15 cellular contexts compared by ENCODE assay signal in the genomic region with DNA sequence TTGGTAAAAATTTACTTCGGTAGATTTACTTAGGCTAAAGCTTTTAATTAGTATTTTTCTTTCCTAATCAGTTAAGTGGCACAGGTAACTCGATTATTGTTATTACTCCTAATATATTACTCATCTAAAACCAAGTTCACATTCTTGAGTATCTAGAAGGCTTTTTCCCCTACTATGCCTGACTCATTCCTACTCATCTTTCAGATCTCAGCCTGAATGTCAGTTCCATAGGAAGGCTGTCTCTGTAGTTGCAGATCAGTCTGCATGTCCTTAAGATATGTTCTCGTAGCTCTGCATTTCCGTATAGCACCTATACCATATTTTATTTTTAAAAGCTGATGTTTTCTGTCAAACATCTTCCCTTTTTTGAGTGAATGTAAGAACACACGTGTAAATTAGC. TPM values are rescaled to one million over a fixed set of nuclear protein-coding genes. Genes with fewer than 3 reads are reported as not detected.
DNase-seq lines count a peak whose midpoint lies in the region; ATAC-seq, FAIRE-seq and TF ChIP-seq lines count a peak whose summit lies in the region.
"Had no signal": no experiment of that assay in that cellular context is flagged by ENCODE, and none has a peak within 500 bp of the region (broad histone marks: within the 10 kb centered on the region; RNA-seq: fewer than 3 reads in every experiment).

No MANE protein-coding gene starts in this region.

- no peak overlapping the region for H4K8ac ChIP-seq in mesendoderm (ENCODE audit: low read depth, low read length)

- no peak overlapping the region for H3K23ac ChIP-seq in mesendoderm (ENCODE audit: low read length)

- no peak overlapping the region for H3K27ac Mint-ChIP-seq in activated CD4-positive, alpha-beta memory T cell treated with anti-CD3 and anti-CD28 coated beads, Interleukin-2, amount 10 ng/mL, durations not matched to agents 7 days and 5 days

- H3K9me3 ChIP-seq in GM12878 (replicated peaks; ENCODE audit: control insufficient read depth, insufficient read depth, low read length): no peaks in the 10 kb centered on the region; the same call in 2 of the 3 replicates
- H3K9me3 ChIP-seq: left lung, Peyer's patch had no signal

- TF ChIP-seq CTCF in GM12878 (IDR thresholded peaks at IDR 0.05 in 2 of 3, conservative IDR thresholded peaks at IDR 0.05 in 1 of 3; ENCODE audit: control insufficient read depth in 2 of 3, extremely low read depth in 1 of 3, insufficient read depth in 1 of 3, low read depth in 3 of 3, low read length in 3 of 3): no peak

- no peaks in the 10 kb centered on the region for H4K20me1 ChIP-seq in GM12878 (ENCODE audit: control insufficient read depth, insufficient read depth)

- peaks cover 16% of the 10 kb centered on the region for H3K36me3 Mint-ChIP-seq in activated CD4-positive, alpha-beta memory T cell treated with anti-CD3 and anti-CD28 coated beads, Interleukin-2, amount 10 ng/mL, durations not matched to agents 7 days and 5 days (ENCODE audit: low read depth)

- H3K4me1 ChIP-seq in GM12878 (ENCODE audit: control insufficient read depth, insufficient read depth, low read length) (no peaks in the 10 kb centered on the region), mesendoderm (ENCODE audit: control insufficient read depth, low read depth, low read length) (no peaks in the 10 kb centered on the region)
- H3K4me1 ChIP-seq: left lung, Peyer's patch had no signal

- H2BK15ac ChIP-seq in mesendoderm (replicated peaks; ENCODE audit: low read depth): no peak overlapping the region

- H3K9ac ChIP-seq in GM12878 (ENCODE audit: control insufficient read depth, insufficient read depth, low read length) (no peak overlapping the region), mesendoderm (ENCODE audit: low read length) (no peak overlapping the region)

- DNase-seq in EH (ENCODE audit: low read depth) (peak; percentile 41), NCI-H226 (peak; percentile 60), GM12878 (ENCODE audit: low read depth, low spot score) (no peak), mesendoderm (peak; percentile 30), anterior cingulate cortex (lab: John Stamatoyannopoulos, UW) (no peak)
- DNase-seq in activated CD4-positive, alpha-beta memory T cell treated with anti-CD3 and anti-CD28 coated beads, Interleukin-2, amount 10 ng/mL, durations not matched to agents 7 days and 5 days: no peak
- no peak for DNase-seq in stimulated activated CD4-positive, alpha-beta T cell treated with anti-CD3 and anti-CD28 coated beads, Interleukin-4, amount 100 ng/mL, for 4 hours
- DNase-seq: left lung; NCI-H146; NCI-H2227 treated with DMSO at 0.1 percent for 48 hours; Peyer's patch; stimulated activated CD4-positive, alpha-beta T cell treated with anti-CD3 and anti-CD28 coated beads, Interleukin-12 subunit alpha, Interleukin-12 subunit beta, amount 100 ng/mL, for 4 hours; T-helper 9 cell had no signal

- H3K9me3 Mint-ChIP-seq in activated CD4-positive, alpha-beta memory T cell treated with anti-CD3 and anti-CD28 coated beads, Interleukin-2, amount 10 ng/mL, durations not matched to agents 7 days and 5 days: peaks cover 2% of the 10 kb centered on the region

- no peak overlapping the region for H2BK120ac ChIP-seq in mesendoderm (ENCODE audit: low read depth, low read length)

- FAIRE-seq in GM12878 (lab: Jason Lieb, UNC): peak; percentile 18
- FAIRE-seq: H54 had no signal

- no peak overlapping the region for H2BK5ac ChIP-seq in mesendoderm (ENCODE audit: low read length)

- RAD21 ChIA-PET in GM12878 (lab: Charles Lee; ENCODE audit: unreplicated experiment): no interaction called here

- no peak for ATAC-seq in GM12878
- ATAC-seq: left lung had no signal

- WGBS in GM12878 (ENCODE audit: insufficient coverage, insufficient replicate concordance, low lambda C conversion rate, missing lambda C conversion rate): 90% methylated on average over 5 of the region's 5 CpGs
- no CpG with 5 or more reads among the region's 5 CpGs for WGBS in mesendoderm (ENCODE audit: extremely low coverage, insufficient coverage, low lambda C conversion rate)

- H4K5ac ChIP-seq in mesendoderm (ENCODE audit: low read length): no peak overlapping the region

- H3K4ac ChIP-seq in mesendoderm (ENCODE audit: low read depth, low read length): no peak overlapping the region

- H3K79me1 ChIP-seq in mesendoderm (ENCODE audit: low read length): no peaks in the 10 kb centered on the region

- TF ChIP-seq EP300 in GM12878 (IDR thresholded peaks at IDR 0.05; ENCODE audit: borderline replicate concordance in 1 of 2, control insufficient read depth in 1 of 2, low read depth in 2 of 2, low read length in 2 of 2): no peak

- BruUV-seq in GM12878 (replicated peaks; lab: Mats Ljungman, UMichigan): no TSS peak

- no peaks in the 10 kb centered on the region for H3K79me2 ChIP-seq in GM12878 (ENCODE audit: control insufficient read depth, insufficient read depth, low read length)
- no peaks in the 10 kb centered on the region for H3K79me2 ChIP-seq in mesendoderm (ENCODE audit: control insufficient read depth, insufficient read depth, low read length)

- no peak overlapping the region for H3K4me3 Mint-ChIP-seq in activated CD4-positive, alpha-beta memory T cell treated with anti-CD3 and anti-CD28 coated beads, Interleukin-2, amount 10 ng/mL, durations not matched to agents 7 days and 5 days

- no peak overlapping the region for H3K56ac ChIP-seq in mesendoderm (ENCODE audit: low read length)

- in situ Hi-C loops in GM12878 (cut with MboI): no loop called here

- peaks cover 6% of the 10 kb centered on the region for H3K4me1 Mint-ChIP-seq in activated CD4-positive, alpha-beta memory T cell treated with anti-CD3 and anti-CD28 coated beads, Interleukin-2, amount 10 ng/mL, durations not matched to agents 7 days and 5 days

- no peak for TF ChIP-seq POLR2A in GM12878 (IDR thresholded peaks at IDR 0.05; ENCODE audit: low read depth, low read length)

- POLR2A ChIA-PET in GM12878 (lab: Charles Lee): interaction anchor here (0.6 kb wide), 1 partner anchor 849 kb away, joined by 3 read pairs; no protein-coding TSS in a partner anchor
- POLR2A ChIA-PET in activated CD4-positive, alpha-beta memory T cell treated with anti-CD3 and anti-CD28 coated beads, Interleukin-2, amount 10 ng/mL, durations not matched to agents 7 days and 5 days (lab: Charles Lee): no interaction called here

- H3K4me3 ChIP-seq in GM12878 (no peak overlapping the region), mesendoderm (ENCODE audit: low read length) (no peak overlapping the region)
- H3K4me3 ChIP-seq: left lung, Peyer's patch had no signal

- SMC1A ChIA-PET in GM12878 (lab: Charles Lee; ENCODE audit: uncharacterized antibody, unreplicated experiment): interaction anchor here (0.6 to 3.1 kb wide), 2 partner anchors 18 to 23 kb away, joined by 4 to 12 read pairs; no protein-coding TSS in a partner anchor

- H3K27ac ChIP-seq in GM12878 (ENCODE audit: control insufficient read depth, insufficient read depth) (no peak overlapping the region), mesendoderm (ENCODE audit: low read depth, low read length) (no peak overlapping the region)
- H3K27ac ChIP-seq: left lung, Peyer's patch had no signal

- H2AFZ ChIP-seq in GM12878 (ENCODE audit: control insufficient read depth, low read depth, low read length): no peak overlapping the region

- no peaks in the 10 kb centered on the region for H3K36me3 ChIP-seq in GM12878 (ENCODE audit: control insufficient read depth in 2 of 2, insufficient read depth in 2 of 2, low read length in 1 of 2)
- no peaks in the 10 kb centered on the region for H3K36me3 ChIP-seq in mesendoderm (ENCODE audit: control insufficient read depth, insufficient read depth, low read length)
- H3K36me3 ChIP-seq: left lung, Peyer's patch had no signal

- no peak overlapping the region for H2AK5ac ChIP-seq in mesendoderm (ENCODE audit: low read length)

- no peak for TF ChIP-seq RAD21 in GM12878 (IDR thresholded peaks at IDR 0.05; ENCODE audit: insufficient read depth, low read depth, low read length)

- H3K18ac ChIP-seq in mesendoderm (ENCODE audit: low read length): no peak overlapping the region

- intact Hi-C loops in GM12878 (cut with micrococcal nuclease; ENCODE audit: unreplicated experiment): no loop called here

- CTCF ChIA-PET in GM12878 (lab: Yijun Ruan, JAX): interaction anchor here (1.1 to 1.9 kb wide), 6 partner anchors 18 to 238 kb away, joined by 3 to 5 read pairs (median 4); partner anchors contain the start of gene MED28
- CTCF ChIA-PET in activated CD4-positive, alpha-beta memory T cell treated with anti-CD3 and anti-CD28 coated beads, Interleukin-2, amount 10 ng/mL, durations not matched to agents 7 days and 5 days (lab: Charles Lee): interaction anchor here (0.9 kb wide), 1 partner anchor 240 kb away, joined by 4 read pairs; no protein-coding TSS in a partner anchor

- H3K27me3 Mint-ChIP-seq in activated CD4-positive, alpha-beta memory T cell treated with anti-CD3 and anti-CD28 coated beads, Interleukin-2, amount 10 ng/mL, durations not matched to agents 7 days and 5 days: peaks cover 2% of the 10 kb centered on the region

- H3K27me3 ChIP-seq in GM12878 (replicated peaks in 1 of 2; ENCODE audit: control insufficient read depth in 2 of 2, insufficient read depth in 2 of 2, low read length in 1 of 2) (no peaks in the 10 kb centered on the region), mesendoderm (ENCODE audit: insufficient read depth, low read length, poor library complexity) (peaks cover under 1% of the 10 kb centered on the region)
- H3K27me3 ChIP-seq: Peyer's patch had no signal

- H3K4me2 ChIP-seq in GM12878 (ENCODE audit: control insufficient read depth, insufficient read depth) (no peak overlapping the region), mesendoderm (ENCODE audit: low read length) (no peak overlapping the region)

RNA-seq across cellular contexts. Expression of gene FAM184B, which starts 5.9 kb away (rescaled TPM):
- 0.07 TPM in 1 of 2 replicates, not detected in the other for total RNA-seq in GM12878 (2013; cell fraction: nucleolus; rRNA removed)
- total RNA-seq in GM12878 (2014; rRNA removed) (under 0.01 TPM in 1 of 2 replicates, not detected in the other), GM12878 (2014; rRNA removed; fragmentation: Illumina TruSeq; extraction: Trizol) (not detected in 2 replicates), GM12878 (2021) (not detected in 2 replicates)
- not detected for polyA plus RNA-seq in GM12878 (2011; ENCODE audit: low read depth)
- polyA plus RNA-seq in GM12878 (2011; rRNA removed) (not detected in 2 replicates), GM12878 (2014; fragmentation: Illumina TruSeq; extraction: Trizol) (not detected in 2 replicates), GM12878 (2014; fragmentation: Nextera tagmentation; extraction: Ambion mirVana) (not detected), GM12878 (2014; rRNA removed) (not detected in 2 replicates), GM12878 (2016; fragmentation: Nextera tagmentation; extraction: Ambion mirVana) (not detected)
- polyA plus RNA-seq in GM12878 (2011; cell fraction: cytosol; rRNA removed): not detected in 2 replicates
- not detected in 2 replicates for polyA plus RNA-seq in GM12878 (2011; cell fraction: nucleus; rRNA removed)
- 0.04 TPM in 2 replicates for polyA plus RNA-seq in GM12878 (2012)
- not detected in 2 replicates for polyA minus RNA-seq in GM12878 (2011; rRNA and poly(A)+ RNA removed)
- not detected in 2 replicates for polyA minus RNA-seq in GM12878 (2011; cell fraction: cytosol; rRNA and poly(A)+ RNA removed)
- not detected in 2 replicates for polyA minus RNA-seq in GM12878 (2011; cell fraction: nucleus; rRNA and poly(A)+ RNA removed)
- 0.14 TPM for polyA plus RNA-seq in mesendoderm (2013, experiment 1 of 2)
- 0.17 TPM for polyA plus RNA-seq in mesendoderm (2013, experiment 2 of 2)
- not detected for total RNA-seq in activated CD4-positive, alpha-beta memory T cell treated with anti-CD3 and anti-CD28 coated beads, Interleukin-2, amount 10 ng/mL, durations not matched to agents 7 days and 5 days
- total RNA-seq: mucosa of gallbladder, Peyer's patch had no signal

RNA-seq across cellular contexts. Expression of gene DCAF16, which starts 23.2 kb away (rescaled TPM):
- 79.1 and 82.2 TPM in 2 replicates for total RNA-seq in GM12878 (2013; cell fraction: nucleolus; rRNA removed)
- total RNA-seq in GM12878 (2014; rRNA removed) (29.9 and 34.9 TPM in 2 replicates), GM12878 (2014; rRNA removed; fragmentation: Illumina TruSeq; extraction: Trizol) (29.2 and 30.7 TPM in 2 replicates), GM12878 (2021) (30.1 and 38.1 TPM in 2 replicates)
- 16.6 TPM for polyA plus RNA-seq in GM12878 (2011; ENCODE audit: low read depth)
- polyA plus RNA-seq in GM12878 (2011; rRNA removed) (48.6 and 57.9 TPM in 2 replicates), GM12878 (2014; fragmentation: Illumina TruSeq; extraction: Trizol) (25.3 and 26.2 TPM in 2 replicates), GM12878 (2014; fragmentation: Nextera tagmentation; extraction: Ambion mirVana) (1 to 10 TPM; 5.8 to 6.1 TPM), GM12878 (2014; rRNA removed) (22.9 and 26.7 TPM in 2 replicates), GM12878 (2016; fragmentation: Nextera tagmentation; extraction: Ambion mirVana) (10 to 100 TPM; 16.6 TPM)
- 30.7 and 32.8 TPM in 2 replicates for polyA plus RNA-seq in GM12878 (2011; cell fraction: cytosol; rRNA removed)
- 28.3 and 34.6 TPM in 2 replicates for polyA plus RNA-seq in GM12878 (2011; cell fraction: nucleus; rRNA removed)
- polyA plus RNA-seq in GM12878 (2012): 14.9 and 20.1 TPM in 2 replicates
- 32.6 and 34.9 TPM in 2 replicates for polyA minus RNA-seq in GM12878 (2011; rRNA and poly(A)+ RNA removed)
- 19.2 and 27.1 TPM in 2 replicates for polyA minus RNA-seq in GM12878 (2011; cell fraction: cytosol; rRNA and poly(A)+ RNA removed)
- polyA minus RNA-seq in GM12878 (2011; cell fraction: nucleus; rRNA and poly(A)+ RNA removed): 27.8 and 36.6 TPM in 2 replicates
- polyA plus RNA-seq in mesendoderm (2013, experiment 1 of 2): 32.1 TPM
- 31.2 TPM for polyA plus RNA-seq in mesendoderm (2013, experiment 2 of 2)
- 10 to 100 TPM; 41.7 to 42.0 TPM for total RNA-seq in activated CD4-positive, alpha-beta memory T cell treated with anti-CD3 and anti-CD28 coated beads, Interleukin-2, amount 10 ng/mL, durations not matched to agents 7 days and 5 days

RNA-seq across cellular contexts. Expression of gene NCAPG, which starts 23.5 kb away (rescaled TPM):
- total RNA-seq in GM12878 (2013; cell fraction: nucleolus; rRNA removed): 74.5 and 88.2 TPM in 2 replicates
- total RNA-seq in GM12878 (2014; rRNA removed): 54.0 and 59.5 TPM in 2 replicates
- total RNA-seq in GM12878 (2014; rRNA removed; fragmentation: Illumina TruSeq; extraction: Trizol): 59.7 and 65.1 TPM in 2 replicates
- total RNA-seq in GM12878 (2021): 46.1 and 53.3 TPM in 2 replicates
- polyA plus RNA-seq in GM12878 (2011; ENCODE audit: low read depth): 12.6 TPM
- polyA plus RNA-seq in GM12878 (2011; rRNA removed): 71.7 and 125 TPM in 2 replicates
- polyA plus RNA-seq in GM12878 (2011; cell fraction: cytosol; rRNA removed): 18.8 and 19.6 TPM in 2 replicates
- 72.9 and 79.4 TPM in 2 replicates for polyA plus RNA-seq in GM12878 (2011; cell fraction: nucleus; rRNA removed)
- polyA plus RNA-seq in GM12878 (2012): 20.4 and 26.2 TPM in 2 replicates
- 52.3 and 61.2 TPM in 2 replicates for polyA plus RNA-seq in GM12878 (2014; fragmentation: Illumina TruSeq; extraction: Trizol)
- 10 to 100 TPM; 17.3 to 22.9 TPM for polyA plus RNA-seq in GM12878 (2014; fragmentation: Nextera tagmentation; extraction: Ambion mirVana)
- polyA plus RNA-seq in GM12878 (2014; rRNA removed): 29.3 and 36.3 TPM in 2 replicates
- polyA plus RNA-seq in GM12878 (2016; fragmentation: Nextera tagmentation; extraction: Ambion mirVana): 10 to 100 TPM; 83.0 to 93.9 TPM
- 31.3 and 50.0 TPM in 2 replicates for polyA minus RNA-seq in GM12878 (2011; rRNA and poly(A)+ RNA removed)
- 12.6 and 22.8 TPM in 2 replicates for polyA minus RNA-seq in GM12878 (2011; cell fraction: cytosol; rRNA and poly(A)+ RNA removed)
- 41.0 and 59.8 TPM in 2 replicates for polyA minus RNA-seq in GM12878 (2011; cell fraction: nucleus; rRNA and poly(A)+ RNA removed)
- 40.2 TPM for polyA plus RNA-seq in mesendoderm (2013, experiment 1 of 2)
- 38.9 TPM for polyA plus RNA-seq in mesendoderm (2013, experiment 2 of 2)
- total RNA-seq in activated CD4-positive, alpha-beta memory T cell treated with anti-CD3 and anti-CD28 coated beads, Interleukin-2, amount 10 ng/mL, durations not matched to agents 7 days and 5 days: 10 to 100 TPM; 77.7 to 82.3 TPM

Comparison
In these comparisons a context has a peak if more than half of its experiments do, and no peak if none do; other contexts are left out.
1. DNase-seq: peak in EH (single experiment), NCI-H226 (single experiment) and mesendoderm (single experiment); none in GM12878 (single experiment), activated CD4-positive, alpha-beta memory T cell treated with anti-CD3 and anti-CD28 coated beads, Interleukin-2, amount 10 ng/mL, durations not matched to agents 7 days and 5 days (single experiment), anterior cingulate cortex (0 of 58) and stimulated activated CD4-positive, alpha-beta T cell treated with anti-CD3 and anti-CD28 coated beads, Interleukin-4, amount 100 ng/mL, for 4 hours (0 of 2).